In genomic region chr13:25324100-25324499, GRCh38 we compare ENCODE assay signal across 18 cellular contexts. TPM values are rescaled to one million over a fixed set of nuclear protein-coding genes. Genes with fewer than 3 reads are reported as not detected.
DNase-seq lines count a peak whose midpoint lies in the region; ATAC-seq and TF ChIP-seq lines count a peak whose summit lies in the region.
"Had no signal": no experiment of that assay in that cellular context is flagged by ENCODE, and none has a peak within 500 bp of the region (broad histone marks: within the 10 kb centered on the region; RNA-seq: fewer than 3 reads in every experiment).

No MANE protein-coding gene starts in this region.

- H3K4me1 Mint-ChIP-seq in activated naive CD8-positive, alpha-beta T cell (ENCODE audit: low read depth): no peaks in the 10 kb centered on the region
- no peaks in the 10 kb centered on the region for H3K4me1 Mint-ChIP-seq in activated naive CD8-positive, alpha-beta T cell treated with anti-CD3 and anti-CD28 coated beads, Interleukin-2, amount 50 U/mL, for 24 hours
- no peaks in the 10 kb centered on the region for H3K4me1 Mint-ChIP-seq in activated CD8-positive, alpha-beta T cell treated with anti-CD3 and anti-CD28 coated beads, Interleukin-2, amount 10 ng/mL, durations not matched to agents 7 days and 5 days (ENCODE audit: low read depth)
- H3K4me1 Mint-ChIP-seq in glutamatergic neuron (ENCODE audit: low read depth, unreplicated experiment): peaks cover 7% of the 10 kb centered on the region

- H3K27ac Mint-ChIP-seq in activated naive CD8-positive, alpha-beta T cell: peak overlapping the region; percentile 3
- H3K27ac Mint-ChIP-seq in activated naive CD8-positive, alpha-beta T cell treated with anti-CD3 and anti-CD28 coated beads, Interleukin-2, amount 50 U/mL, for 24 hours: no peak overlapping the region
- H3K27ac Mint-ChIP-seq in activated CD8-positive, alpha-beta T cell treated with anti-CD3 and anti-CD28 coated beads, Interleukin-2, amount 10 ng/mL, durations not matched to agents 7 days and 5 days: peak overlapping the region; percentile 4
- H3K27ac Mint-ChIP-seq in glutamatergic neuron (ENCODE audit: unreplicated experiment): peak overlapping the region; percentile 0

- POLR2A ChIA-PET in activated CD8-positive, alpha-beta T cell treated with anti-CD3 and anti-CD28 coated beads, Interleukin-2, amount 10 ng/mL, durations not matched to agents 7 days and 5 days (lab: Charles Lee): interaction anchor here (1.0 to 1.1 kb wide), 2 partner anchors 20 to 38 kb away, joined by 4 read pairs; no protein-coding TSS in a partner anchor

- H3K36me3 Mint-ChIP-seq in activated naive CD8-positive, alpha-beta T cell: peaks cover under 1% of the 10 kb centered on the region
- H3K36me3 Mint-ChIP-seq in activated naive CD8-positive, alpha-beta T cell treated with anti-CD3 and anti-CD28 coated beads, Interleukin-2, amount 50 U/mL, for 24 hours (ENCODE audit: low read depth): peaks cover 43% of the 10 kb centered on the region
- peaks cover 42% of the 10 kb centered on the region for H3K36me3 Mint-ChIP-seq in activated CD8-positive, alpha-beta T cell treated with anti-CD3 and anti-CD28 coated beads, Interleukin-2, amount 10 ng/mL, durations not matched to agents 7 days and 5 days (ENCODE audit: low read depth)
- H3K36me3 Mint-ChIP-seq in glutamatergic neuron (ENCODE audit: unreplicated experiment): no peaks in the 10 kb centered on the region

- CTCF ChIA-PET in activated CD8-positive, alpha-beta T cell treated with anti-CD3 and anti-CD28 coated beads, Interleukin-2, amount 10 ng/mL, durations not matched to agents 7 days and 5 days (lab: Charles Lee): no interaction called here

- H3K27me3 ChIP-seq in ovary (no peaks in the 10 kb centered on the region), colonic mucosa (no peaks in the 10 kb centered on the region)
- H3K27me3 ChIP-seq: BLaER1 treated with 17β-estradiol and CSF1 and Interleukin-3, amounts not matched to agents 10 nM and 100 nM had no signal

- H3K27ac ChIP-seq in ovary (no peak overlapping the region), colonic mucosa (no peak overlapping the region)
- H3K27ac ChIP-seq: BLaER1 treated with 17β-estradiol and CSF1 and Interleukin-3, amounts not matched to agents 10 nM and 100 nM had no signal

- no peaks in the 10 kb centered on the region for H3K27me3 Mint-ChIP-seq in activated naive CD8-positive, alpha-beta T cell
- H3K27me3 Mint-ChIP-seq in activated naive CD8-positive, alpha-beta T cell treated with anti-CD3 and anti-CD28 coated beads, Interleukin-2, amount 50 U/mL, for 24 hours: no peaks in the 10 kb centered on the region
- no peaks in the 10 kb centered on the region for H3K27me3 Mint-ChIP-seq in activated CD8-positive, alpha-beta T cell treated with anti-CD3 and anti-CD28 coated beads, Interleukin-2, amount 10 ng/mL, durations not matched to agents 7 days and 5 days (ENCODE audit: low read depth)
- H3K27me3 Mint-ChIP-seq in glutamatergic neuron (ENCODE audit: unreplicated experiment): no peaks in the 10 kb centered on the region

- H3K4me3 ChIP-seq in ovary (no peak overlapping the region), colonic mucosa (no peak overlapping the region)
- H3K4me3 ChIP-seq: BLaER1 treated with 17β-estradiol and CSF1 and Interleukin-3, amounts not matched to agents 10 nM and 100 nM had no signal

- no peak overlapping the region for H3K9ac ChIP-seq in colonic mucosa (ENCODE audit: low read depth in 2 of 2, low read length in 2 of 2)
- H3K9ac ChIP-seq: BLaER1 treated with 17β-estradiol and CSF1 and Interleukin-3, amounts not matched to agents 10 nM and 100 nM had no signal

- H3K4me1 ChIP-seq in ovary (ENCODE audit: insufficient read depth): no peaks in the 10 kb centered on the region
- no peaks in the 10 kb centered on the region for H3K4me1 ChIP-seq in colonic mucosa

- H3K36me3 ChIP-seq in ovary: no peaks in the 10 kb centered on the region
- peaks cover 6% of the 10 kb centered on the region for H3K36me3 ChIP-seq in colonic mucosa

- TF ChIP-seq CTCF in glutamatergic neuron (IDR thresholded peaks at IDR 0.05; ENCODE audit: partially characterized antibody, unreplicated experiment): no peak
- no peak for TF ChIP-seq CTCF in ovary (IDR thresholded peaks at IDR 0.05)
- no peak for TF ChIP-seq CTCF in colonic mucosa (IDR thresholded peaks at IDR 0.05)

- TF ChIP-seq POLR2A in ovary (IDR thresholded peaks at IDR 0.05): no peak

- no peaks in the 10 kb centered on the region for H3K9me3 ChIP-seq in ovary
- H3K9me3 ChIP-seq in colonic mucosa: no peaks in the 10 kb centered on the region
- H3K9me3 ChIP-seq: BLaER1 treated with 17β-estradiol and CSF1 and Interleukin-3, amounts not matched to agents 10 nM and 100 nM had no signal

- ATAC-seq in activated naive CD8-positive, alpha-beta T cell treated with anti-CD3 and anti-CD28 coated beads, Interleukin-2, amount 50 U/mL, for 24 hours: no peak
- ATAC-seq in activated CD8-positive, alpha-beta T cell treated with anti-CD3 and anti-CD28 coated beads, Interleukin-2, amount 10 ng/mL, durations not matched to agents 7 days and 5 days: no peak
- no peak for ATAC-seq in GM19452 (IDR thresholded peaks at IDR 0.05; ENCODE audit: unreplicated experiment)
- ATAC-seq: Right ventricle myocardium inferior had no signal

- no peak for TF ChIP-seq EP300 in ovary (IDR thresholded peaks at IDR 0.05)

- 25 to 55% (median 27%) methylated on average over 2 of the region's 2 CpGs for WGBS in ovary, 3 donors

- no peak for DNase-seq in activated naive CD8-positive, alpha-beta T cell treated with anti-CD3 and anti-CD28 coated beads, Interleukin-2, amount 50 U/mL, for 24 hours
- DNase-seq in activated CD8-positive, alpha-beta T cell treated with anti-CD3 and anti-CD28 coated beads, Interleukin-2, amount 10 ng/mL, durations not matched to agents 7 days and 5 days: no peak
- no peak for DNase-seq in glutamatergic neuron
- no peak for DNase-seq in ovary
- DNase-seq in colonic mucosa: no peak
- DNase-seq: DMS79 treated with DMSO at 0.1 percent for 48 hours, GOT3, KG1, NCI-H1105 treated with DMSO at 0.1 percent for 48 hours, NCI-H187, NCI-H2227 treated with DMSO at 0.1 percent for 48 hours, NCI-H510A treated with DMSO at 0.1 percent for 48 hours, NCI-H774 had no signal

- no peak overlapping the region for H3K4me3 Mint-ChIP-seq in activated naive CD8-positive, alpha-beta T cell
- H3K4me3 Mint-ChIP-seq in activated naive CD8-positive, alpha-beta T cell treated with anti-CD3 and anti-CD28 coated beads, Interleukin-2, amount 50 U/mL, for 24 hours: no peak overlapping the region
- H3K4me3 Mint-ChIP-seq in activated CD8-positive, alpha-beta T cell treated with anti-CD3 and anti-CD28 coated beads, Interleukin-2, amount 10 ng/mL, durations not matched to agents 7 days and 5 days: no peak overlapping the region
- no peak overlapping the region for H3K4me3 Mint-ChIP-seq in glutamatergic neuron (ENCODE audit: unreplicated experiment)

- H3K9me3 Mint-ChIP-seq in activated naive CD8-positive, alpha-beta T cell (ENCODE audit: low read depth): no peaks in the 10 kb centered on the region
- H3K9me3 Mint-ChIP-seq in activated naive CD8-positive, alpha-beta T cell treated with anti-CD3 and anti-CD28 coated beads, Interleukin-2, amount 50 U/mL, for 24 hours: no peaks in the 10 kb centered on the region
- H3K9me3 Mint-ChIP-seq in activated CD8-positive, alpha-beta T cell treated with anti-CD3 and anti-CD28 coated beads, Interleukin-2, amount 10 ng/mL, durations not matched to agents 7 days and 5 days (ENCODE audit: insufficient read depth): no peaks in the 10 kb centered on the region
- H3K9me3 Mint-ChIP-seq in glutamatergic neuron (ENCODE audit: unreplicated experiment): no peaks in the 10 kb centered on the region

- intact Hi-C loops in ovary (cut with DNase I) (no loop called here), colonic mucosa (cut with DNase I) (no loop called here)

RNA-seq across cellular contexts. Expression of gene NUP58, which starts 22.7 kb away (rescaled TPM):
- 10 to 100 TPM; 85.6 to 91.0 TPM for total RNA-seq in activated CD8-positive, alpha-beta T cell treated with anti-CD3 and anti-CD28 coated beads, Interleukin-2, amount 10 ng/mL, durations not matched to agents 7 days and 5 days
- total RNA-seq in glutamatergic neuron (ENCODE audit: unreplicated experiment) (94.1 TPM), ovary (10 to 100 TPM; 38.3 to 57.0 (median 44.6) TPM), colonic mucosa (10 to 100 TPM; 40.7 to 52.4 TPM)
- polyA plus RNA-seq in ovary: 10 to 100 TPM; 15.3 to 21.8 TPM

RNA-seq across cellular contexts. Expression of gene MTMR6, which starts 36.8 kb away (rescaled TPM):
- 10 to 100 TPM; 18.4 to 20.0 TPM for total RNA-seq in activated CD8-positive, alpha-beta T cell treated with anti-CD3 and anti-CD28 coated beads, Interleukin-2, amount 10 ng/mL, durations not matched to agents 7 days and 5 days
- total RNA-seq in glutamatergic neuron (ENCODE audit: unreplicated experiment) (95.3 TPM), ovary (10 to 100 TPM; 12.2 to 18.0 (median 13.7) TPM), colonic mucosa (10 to 100 TPM; 11.0 to 16.3 TPM)
- polyA plus RNA-seq in ovary: 10 to 100 TPM in 1 of 2 donors, 1 to 10 TPM in 1; 7.3 to 13.9 TPM

RNA-seq across cellular contexts. Expression of gene ATP8A2, which starts 47.7 kb away (rescaled TPM):
- 1 to 10 TPM; 1.1 to 1.2 TPM for total RNA-seq in activated CD8-positive, alpha-beta T cell treated with anti-CD3 and anti-CD28 coated beads, Interleukin-2, amount 10 ng/mL, durations not matched to agents 7 days and 5 days
- total RNA-seq in glutamatergic neuron (ENCODE audit: unreplicated experiment) (70.1 TPM), ovary (under 1 TPM; 0.23 to 0.95 (median 0.32) TPM), colonic mucosa (under 1 TPM; 0.10 to 0.64 TPM)
- under 1 TPM; 0.40 to 0.67 TPM for polyA plus RNA-seq in ovary
- total RNA-seq: OCI-LY7 had no signal

Comparison
In these comparisons a context has a peak if more than half of its experiments do, and no peak if none do; other contexts are left out.
1. RNA of gene ATP8A2, which starts 47.7 kb away (total RNA-seq): 70.1 TPM in glutamatergic neuron (single experiment); 1.1 to 1.2 TPM in activated CD8-positive, alpha-beta T cell treated with anti-CD3 and anti-CD28 coated beads, Interleukin-2, amount 10 ng/mL, durations not matched to agents 7 days and 5 days, 0.10 to 0.64 TPM in colonic mucosa and 0.23 to 0.95 TPM in ovary; every median in the first group is over 10 times any median in the second.